In genomic region chr2:118239284-118239683, GRCh38 we compare ENCODE assay signal across 25 cellular contexts.
"Had no signal": no experiment of that assay in that cellular context is flagged by ENCODE, and none has a peak within 500 bp of the region (broad histone marks: within the 10 kb centered on the region; RNA-seq: fewer than 3 reads in every experiment).

No MANE protein-coding gene starts in this region.

- DNase-seq: natural killer cell; occipital lobe; ovary; posterior cingulate gyrus; psoas muscle; right cardiac atrium; right lobe of liver; sigmoid colon; small intestine; stimulated activated CD4-positive, alpha-beta T cell treated with anti-CD3 and anti-CD28 coated beads, Interleukin-15, amount 100 ng/mL, for 24 hours; stimulated activated CD4-positive, alpha-beta T cell treated with anti-CD3 and anti-CD28 coated beads, Interleukin-2, amount 100 ng/mL, for 24 hours; stimulated activated CD4-positive, alpha-beta T cell treated with anti-CD3 and anti-CD28 coated beads, Interleukin-2, amount 100 ng/mL, for 48 hours; stimulated activated CD4-positive, alpha-beta T cell treated with anti-CD3 and anti-CD28 coated beads, Interleukin-4, amount 100 ng/mL, for 24 hours; stimulated activated naive B cell treated with anti-CD40 and anti-IgM and Interleukin-4, amounts not matched to agents 10 μg/mL and 1 μg/mL and 100 μg/mL, for 72 hours; stimulated activated naive CD4-positive, alpha-beta T cell treated with Interleukin-2 at 50 U/mL for 16 hours; stomach; thyroid gland; trophoblast cell; upper lobe of left lung had no signal

- H3K27ac ChIP-seq: neural progenitor cell, ovary, parathyroid adenoma, psoas muscle, right lobe of liver, sigmoid colon, stomach, thoracic aorta, thyroid gland, tibial nerve, upper lobe of left lung, vagina had no signal

- H3K4me3 ChIP-seq: neural progenitor cell, ovary, psoas muscle, right lobe of liver, sigmoid colon, stomach, thoracic aorta, thyroid gland, tibial nerve, upper lobe of left lung, vagina had no signal

- H3K27me3 ChIP-seq: neural progenitor cell, ovary, right lobe of liver, sigmoid colon, thyroid gland, upper lobe of left lung, vagina had no signal

- H3K36me3 ChIP-seq: neural progenitor cell, ovary, right lobe of liver, sigmoid colon, stomach, thoracic aorta, thyroid gland, tibial nerve, upper lobe of left lung, vagina had no signal

- ATAC-seq: natural killer cell; psoas muscle; right cardiac atrium; right lobe of liver; stimulated activated effector memory CD8-positive, alpha-beta T cell treated with anti-CD3 and anti-CD28 coated beads, Interleukin-12 subunit alpha, Interleukin-12 subunit beta, amount 100 ng/mL, for 72 hours; stimulated activated naive B cell treated with anti-CD40 and anti-IgM and Interleukin-4, amounts not matched to agents 10 μg/mL and 1 μg/mL and 100 μg/mL, for 72 hours had no signal

- H3K9me3 ChIP-seq: ovary, psoas muscle, right lobe of liver, stomach, thoracic aorta, thyroid gland, tibial nerve, upper lobe of left lung, vagina had no signal

- H3K4me1 ChIP-seq: neural progenitor cell, parathyroid adenoma, psoas muscle, right lobe of liver, sigmoid colon, stomach, thyroid gland, tibial nerve, upper lobe of left lung, vagina had no signal
